8 cellular contexts compared by ENCODE assay signal in the genomic region with DNA sequence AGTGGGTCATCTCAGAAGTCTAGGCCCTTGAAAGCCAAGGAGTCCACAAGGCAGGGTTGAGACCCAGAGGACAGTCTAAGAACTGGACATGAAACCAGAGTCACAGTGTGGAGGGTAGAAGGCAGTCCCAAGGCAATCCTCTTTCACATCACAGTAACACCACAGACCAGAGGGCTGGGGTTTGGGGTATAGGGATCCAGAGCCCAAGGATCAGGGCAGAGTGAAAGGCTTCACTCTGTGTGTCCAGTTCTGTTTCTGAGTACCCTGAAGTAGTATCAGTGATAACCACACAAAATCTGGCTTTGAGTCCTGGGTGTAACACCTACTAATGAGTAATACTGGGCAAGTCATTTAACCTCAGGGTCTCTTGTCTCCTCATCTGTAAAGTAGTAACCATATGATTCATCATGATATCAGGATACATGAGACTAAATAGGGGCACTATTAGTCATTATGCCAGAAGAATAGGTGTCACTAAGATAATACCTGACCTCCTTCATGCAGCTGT.
DNase-seq lines count a peak whose midpoint lies in the region; ATAC-seq, FAIRE-seq and TF ChIP-seq lines count a peak whose summit lies in the region.

No MANE protein-coding gene starts in this region.

- peak overlapping the region; percentile 47 for H3K27ac Mint-ChIP-seq in activated CD8-positive, alpha-beta T cell treated with anti-CD3 and anti-CD28 coated beads for 36 hours

- no peaks in the 10 kb centered on the region for H3K9me3 Mint-ChIP-seq in activated CD8-positive, alpha-beta T cell treated with anti-CD3 and anti-CD28 coated beads for 36 hours

- H3K27me3 Mint-ChIP-seq in activated CD8-positive, alpha-beta T cell treated with anti-CD3 and anti-CD28 coated beads for 36 hours, result no peaks in the 10 kb centered on the region

- no peaks in the 10 kb centered on the region for H3K9me2 ChIP-seq in OCI-LY7 (ENCODE audit: insufficient read depth, low read length)

- POLR2A ChIA-PET in activated CD8-positive, alpha-beta T cell treated with anti-CD3 and anti-CD28 coated beads for 36 hours (lab: Charles Lee), result interaction anchor here (0.6 to 0.9 kb wide), 2 partner anchors 133 to 149 kb away, joined by 3 read pairs; no protein-coding TSS in a partner anchor
- POLR2A ChIA-PET in OCI-LY7 (lab: Charles Lee), result no interaction called here

- H3K4me3 Mint-ChIP-seq in activated CD8-positive, alpha-beta T cell treated with anti-CD3 and anti-CD28 coated beads for 36 hours, result no peak overlapping the region

- peaks cover 18% of the 10 kb centered on the region for H3K4me1 Mint-ChIP-seq in activated CD8-positive, alpha-beta T cell treated with anti-CD3 and anti-CD28 coated beads for 36 hours (ENCODE audit: low read depth)

- intact Hi-C loops in activated CD8-positive, alpha-beta T cell treated with anti-CD3 and anti-CD28 coated beads for 36 hours (cut with micrococcal nuclease), result no loop called here
- intact Hi-C loops in OCI-LY7 (cut with micrococcal nuclease; ENCODE audit: unreplicated experiment), result no loop called here

- H4K20me1 ChIP-seq in OCI-LY7 (ENCODE audit: insufficient read depth, low read length), result no peaks in the 10 kb centered on the region

- no peak overlapping the region for H2AFZ ChIP-seq in OCI-LY7 (ENCODE audit: low read length)

- H3K9me3 ChIP-seq in OCI-LY7 (ENCODE audit: low read length), result no peaks in the 10 kb centered on the region

- peak; percentile 6 for DNase-seq in stimulated activated CD4-positive, alpha-beta T cell treated with anti-CD3 and anti-CD28 coated beads, Interleukin-4, amount 100 ng/mL, for 24 hours
- DNase-seq in stimulated activated CD4-positive, alpha-beta T cell treated with anti-CD3 and anti-CD28 coated beads, Interleukin-4, amount 100 ng/mL, for 1 hour, result no peak
- peak; percentile 16 for DNase-seq in activated CD8-positive, alpha-beta T cell treated with anti-CD3 and anti-CD28 coated beads for 36 hours
- peak; percentile 5 for DNase-seq in urothelium cell line (ENCODE audit: low spot score)
- no peak for DNase-seq in NCI-H2171 treated with DMSO at 0.1 percent for 48 hours (lab: John Stamatoyannopoulos, UW)
- DNase-seq in OCI-LY7 (ENCODE audit: low spot score), result no peak
- DNase-seq in DMS153 treated with DMSO at 0.1 percent for 48 hours (lab: John Stamatoyannopoulos, UW; ENCODE audit: unreplicated experiment), result no peak

- CTCF ChIA-PET in activated CD8-positive, alpha-beta T cell treated with anti-CD3 and anti-CD28 coated beads for 36 hours (lab: Charles Lee), result no interaction called here
- CTCF ChIA-PET in OCI-LY7 (lab: Charles Lee; ENCODE audit: unreplicated experiment), result no interaction called here

- no peak overlapping the region for H3K4me3 ChIP-seq in OCI-LY7 (ENCODE audit: low read depth, low read length, poor library complexity, severe bottlenecking)

- peaks cover 45% of the 10 kb centered on the region for H3K36me3 Mint-ChIP-seq in activated CD8-positive, alpha-beta T cell treated with anti-CD3 and anti-CD28 coated beads for 36 hours (ENCODE audit: low read depth)

- no peak overlapping the region for H3K4me2 ChIP-seq in OCI-LY7 (ENCODE audit: low read length)

- no TSS peak for BruUV-seq in OCI-LY7 (replicated peaks; lab: Mats Ljungman, UMichigan)

- peak; percentile 97 for ATAC-seq in HG02938 (IDR thresholded peaks at IDR 0.05; ENCODE audit: unreplicated experiment)
- peak; percentile 93 for ATAC-seq in activated CD8-positive, alpha-beta T cell treated with anti-CD3 and anti-CD28 coated beads for 36 hours

- H3K36me3 ChIP-seq in OCI-LY7 (ENCODE audit: insufficient read depth, low read length), result peaks cover 4% of the 10 kb centered on the region; the same call in 1 of the 2 replicates

- FAIRE-seq in urothelium cell line (lab: Jason Lieb, UNC), result no peak

- H3K4me1 ChIP-seq in OCI-LY7 (ENCODE audit: insufficient read depth, low read length, poor library complexity, severe bottlenecking), result no peaks in the 10 kb centered on the region

- no peak overlapping the region for H3K27ac ChIP-seq in OCI-LY7 (ENCODE audit: low read depth, low read length, poor library complexity, severe bottlenecking)

- no peaks in the 10 kb centered on the region for H3K79me2 ChIP-seq in OCI-LY7 (ENCODE audit: insufficient read depth, low read depth, low read length)

- TF ChIP-seq CTCF in activated CD8-positive, alpha-beta T cell treated with anti-CD3 and anti-CD28 coated beads for 36 hours (IDR thresholded peaks at IDR 0.05), result no peak
- TF ChIP-seq CTCF in OCI-LY7 (conservative IDR thresholded peaks at IDR 0.05; ENCODE audit: low read length), result no peak

Comparison
In these comparisons a context has a peak if more than half of its experiments do, and no peak if none do; other contexts are left out.
1. DNase-seq: peak in stimulated activated CD4-positive, alpha-beta T cell treated with anti-CD3 and anti-CD28 coated beads, Interleukin-4, amount 100 ng/mL, for 24 hours (single experiment), activated CD8-positive, alpha-beta T cell treated with anti-CD3 and anti-CD28 coated beads for 36 hours (single experiment) and urothelium cell line (single experiment); none in stimulated activated CD4-positive, alpha-beta T cell treated with anti-CD3 and anti-CD28 coated beads, Interleukin-4, amount 100 ng/mL, for 1 hour (single experiment), NCI-H2171 treated with DMSO at 0.1 percent for 48 hours (single experiment), OCI-LY7 (single experiment) and DMS153 treated with DMSO at 0.1 percent for 48 hours (single experiment).